In genomic region chr5:110752953-110753352, GRCh38 we compare ENCODE assay signal across 10 cellular contexts. TPM values are rescaled to one million over a fixed set of nuclear protein-coding genes. Genes with fewer than 3 reads are reported as not detected.
DNase-seq lines count a peak whose midpoint lies in the region; ATAC-seq lines count a peak whose summit lies in the region.
"Had no signal": no experiment of that assay in that cellular context is flagged by ENCODE, and none has a peak within 500 bp of the region (broad histone marks: within the 10 kb centered on the region; RNA-seq: fewer than 3 reads in every experiment).

No MANE protein-coding gene starts in this region.

- no peaks in the 10 kb centered on the region for H3K9me3 Mint-ChIP-seq in activated naive CD8-positive, alpha-beta T cell (ENCODE audit: low read depth)

- peak overlapping the region; percentile 80 for H3K4me3 Mint-ChIP-seq in activated naive CD8-positive, alpha-beta T cell

- H3K27me3 ChIP-seq in right cardiac atrium (ENCODE audit: control insufficient read depth, insufficient read depth): no peaks in the 10 kb centered on the region
- H3K27me3 ChIP-seq: upper lobe of left lung had no signal

- ATAC-seq in GM18498 (IDR thresholded peaks at IDR 0.05; ENCODE audit: unreplicated experiment): peak; percentile 8
- ATAC-seq in GM21515 (IDR thresholded peaks at IDR 0.05; ENCODE audit: unreplicated experiment): peak; percentile 28
- ATAC-seq in HG03139 (IDR thresholded peaks at IDR 0.05; ENCODE audit: unreplicated experiment): peak; percentile 1
- ATAC-seq in right cardiac atrium: no peak

- H3K4me1 Mint-ChIP-seq in activated naive CD8-positive, alpha-beta T cell (ENCODE audit: low read depth): peaks cover 55% of the 10 kb centered on the region

- no peaks in the 10 kb centered on the region for H3K4me1 ChIP-seq in right cardiac atrium (ENCODE audit: control insufficient read depth, insufficient read depth, low read length)
- H3K4me1 ChIP-seq: upper lobe of left lung had no signal

- H3K27me3 Mint-ChIP-seq in activated naive CD8-positive, alpha-beta T cell: no peaks in the 10 kb centered on the region

- no peak overlapping the region for H3K27ac ChIP-seq in right cardiac atrium (ENCODE audit: low read length)
- H3K27ac ChIP-seq: upper lobe of left lung had no signal

- H3K4me3 ChIP-seq in right cardiac atrium (ENCODE audit: low read length): no peak overlapping the region
- H3K4me3 ChIP-seq: upper lobe of left lung had no signal

- H3K27ac Mint-ChIP-seq in activated naive CD8-positive, alpha-beta T cell: peak overlapping the region; percentile 94

- intact Hi-C loops in right cardiac atrium (cut with DNase I): loop anchor here in 1 of 4 donors (10.0 kb wide), 1 partner anchor 342 kb away; the partner anchor contains the start of gene WDR36

- H3K9me3 ChIP-seq in right cardiac atrium (ENCODE audit: control insufficient read depth, low read length): no peaks in the 10 kb centered on the region
- H3K9me3 ChIP-seq: upper lobe of left lung had no signal

- 69% methylated on average over 1 of the region's 1 CpG for WGBS in right cardiac atrium

- DNase-seq in GM19238 (ENCODE audit: insufficient read length, low spot score): no peak
- no peak for DNase-seq in right cardiac atrium
- no peak for DNase-seq in glomerular visceral epithelial cell (ENCODE audit: extremely low spot score)
- no peak for DNase-seq in cerebellar nuclear complex (lab: John Stamatoyannopoulos, UW)
- DNase-seq: NCI-H2227 treated with DMSO at 0.1 percent for 48 hours, upper lobe of left lung had no signal

- H3K36me3 Mint-ChIP-seq in activated naive CD8-positive, alpha-beta T cell: peaks cover 13% of the 10 kb centered on the region

RNA-seq across cellular contexts. Expression of gene SLC25A46, which starts 14.1 kb away (rescaled TPM):
- 10 to 100 TPM; 42.2 to 47.6 (median 43.8) TPM for total RNA-seq in right cardiac atrium
- 18.7 TPM for polyA plus RNA-seq in right cardiac atrium

RNA-seq across cellular contexts. Expression of gene TMEM232, which starts 26.5 kb away (rescaled TPM):
- 1 to 10 TPM; 2.5 to 3.3 (median 3.2) TPM for total RNA-seq in right cardiac atrium
- 0.63 TPM for polyA plus RNA-seq in right cardiac atrium

Comparison
In these comparisons a context has a peak if more than half of its experiments do, and no peak if none do; other contexts are left out.
1. ATAC-seq: peak in GM18498 (single experiment), GM21515 (single experiment) and HG03139 (single experiment); none in right cardiac atrium (0 of 2).